Comparison of ENCODE assay signal across 10 cellular contexts in the genomic region with DNA sequence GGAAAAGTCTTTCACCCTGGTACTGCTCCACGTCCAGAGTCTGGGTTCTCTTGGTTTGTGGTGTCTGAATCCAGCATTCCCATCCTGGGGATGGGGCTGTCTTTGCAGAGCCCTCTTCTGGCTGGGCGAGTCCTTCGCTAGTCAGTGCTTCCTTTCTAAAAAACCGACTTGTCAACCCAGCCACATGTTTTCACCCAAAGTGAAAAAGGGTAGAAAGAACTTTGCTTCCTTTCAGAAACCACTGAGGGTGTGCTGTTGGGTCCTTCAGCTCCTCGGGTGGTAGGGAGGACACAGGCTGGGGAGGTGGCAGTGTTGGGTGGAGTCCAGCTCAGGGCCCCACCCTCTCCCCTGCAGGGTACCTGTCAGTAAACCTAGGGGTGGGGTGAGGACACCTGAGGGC. TPM values are rescaled to one million over a fixed set of nuclear protein-coding genes. Genes with fewer than 3 reads are reported as not detected.
DNase-seq lines count a peak whose midpoint lies in the region; ATAC-seq lines count a peak whose summit lies in the region.
"Not testable (repeated sequence)": the region's sequence is repeated elsewhere in the genome, so short reads cannot be mapped to it uniquely, and the experiment has no call there.
"Had no signal": no experiment of that assay in that cellular context is flagged by ENCODE, and none has a peak within 500 bp of the region (broad histone marks: within the 10 kb centered on the region; RNA-seq: fewer than 3 reads in every experiment).

No MANE protein-coding gene starts in this region.

- peak overlapping the region; percentile 89 for H3K27ac Mint-ChIP-seq in activated CD8-positive, alpha-beta memory T cell treated with anti-CD3 and anti-CD28 coated beads, Interleukin-2, amount 10 ng/mL, durations not matched to agents 7 days and 5 days
- peak overlapping the region; percentile 19 to 41 for H3K27ac Mint-ChIP-seq in natural killer cell treated with Interleukin-12 subunit alpha and Interleukin-12 subunit beta and Interleukin-15 and Interleukin-18, amount 100 ng/mL, for 72 hours

- peak; percentile 46 for ATAC-seq in GM18909 (IDR thresholded peaks at IDR 0.05; ENCODE audit: poor library complexity, unreplicated experiment)
- ATAC-seq in GM21825 (IDR thresholded peaks at IDR 0.05; ENCODE audit: unreplicated experiment), result peak; percentile 48
- ATAC-seq in HG03139 (IDR thresholded peaks at IDR 0.05; ENCODE audit: unreplicated experiment), result peak; percentile 45
- ATAC-seq in activated CD8-positive, alpha-beta memory T cell treated with anti-CD3 and anti-CD28 coated beads, Interleukin-2, amount 10 ng/mL, durations not matched to agents 7 days and 5 days, result peak; percentile 54
- peak; percentile 61 to 64 for ATAC-seq in natural killer cell treated with Interleukin-12 subunit alpha and Interleukin-12 subunit beta and Interleukin-15 and Interleukin-18, amount 100 ng/mL, for 72 hours

- not testable (repeated sequence) for H3K9me3 Mint-ChIP-seq in activated CD8-positive, alpha-beta memory T cell treated with anti-CD3 and anti-CD28 coated beads, Interleukin-2, amount 10 ng/mL, durations not matched to agents 7 days and 5 days (ENCODE audit: low read depth); natural killer cell treated with Interleukin-12 subunit alpha and Interleukin-12 subunit beta and Interleukin-15 and Interleukin-18, amount 100 ng/mL, for 72 hours

- CTCF ChIA-PET in activated CD8-positive, alpha-beta memory T cell treated with anti-CD3 and anti-CD28 coated beads, Interleukin-2, amount 10 ng/mL, durations not matched to agents 7 days and 5 days (lab: Charles Lee), result interaction anchor here (0.7 to 6.3 kb wide), 4 partner anchors 10 to 16 kb away, joined by 3 to 33 read pairs (median 3); no protein-coding TSS in a partner anchor

- not testable (repeated sequence) for H3K36me3 Mint-ChIP-seq in activated CD8-positive, alpha-beta memory T cell treated with anti-CD3 and anti-CD28 coated beads, Interleukin-2, amount 10 ng/mL, durations not matched to agents 7 days and 5 days; natural killer cell treated with Interleukin-12 subunit alpha and Interleukin-12 subunit beta and Interleukin-15 and Interleukin-18, amount 100 ng/mL, for 72 hours

- peaks cover 47% of the 10 kb centered on the region for H3K4me1 Mint-ChIP-seq in activated CD8-positive, alpha-beta memory T cell treated with anti-CD3 and anti-CD28 coated beads, Interleukin-2, amount 10 ng/mL, durations not matched to agents 7 days and 5 days
- peaks cover 23 to 25% of the 10 kb centered on the region in 2 donors for H3K4me1 Mint-ChIP-seq in natural killer cell treated with Interleukin-12 subunit alpha and Interleukin-12 subunit beta and Interleukin-15 and Interleukin-18, amount 100 ng/mL, for 72 hours (ENCODE audit: low read depth in 2 of 2)

- not testable (repeated sequence) for H3K4me3 Mint-ChIP-seq in activated CD8-positive, alpha-beta memory T cell treated with anti-CD3 and anti-CD28 coated beads, Interleukin-2, amount 10 ng/mL, durations not matched to agents 7 days and 5 days
- peak overlapping the region; percentile 44 for H3K4me3 Mint-ChIP-seq in natural killer cell treated with Interleukin-12 subunit alpha and Interleukin-12 subunit beta and Interleukin-15 and Interleukin-18, amount 100 ng/mL, for 72 hours

- peak; percentile 16 for DNase-seq in NCI-H1105 treated with DMSO at 0.1 percent for 48 hours (lab: John Stamatoyannopoulos, UW)
- peak; percentile 58 for DNase-seq in activated CD8-positive, alpha-beta memory T cell treated with anti-CD3 and anti-CD28 coated beads, Interleukin-2, amount 10 ng/mL, durations not matched to agents 7 days and 5 days
- peak; percentile 12 for DNase-seq in effector CD4-positive, alpha-beta T cell
- not testable (repeated sequence) for DNase-seq in natural killer cell treated with Interleukin-12 subunit alpha and Interleukin-12 subunit beta and Interleukin-15 and Interleukin-18, amount 100 ng/mL, for 72 hours (ENCODE audit: low spot score)

- H3K27me3 Mint-ChIP-seq in activated CD8-positive, alpha-beta memory T cell treated with anti-CD3 and anti-CD28 coated beads, Interleukin-2, amount 10 ng/mL, durations not matched to agents 7 days and 5 days; natural killer cell treated with Interleukin-12 subunit alpha and Interleukin-12 subunit beta and Interleukin-15 and Interleukin-18, amount 100 ng/mL, for 72 hours: not testable (repeated sequence)

RNA-seq across cellular contexts. Expression of a gene that starts 14.9 kb away (rescaled TPM):
- 10 to 100 TPM; 45.2 to 50.6 TPM for total RNA-seq in activated CD8-positive, alpha-beta memory T cell treated with anti-CD3 and anti-CD28 coated beads, Interleukin-2, amount 10 ng/mL, durations not matched to agents 7 days and 5 days
- 10 to 100 TPM; 32.1 to 35.0 TPM for total RNA-seq in natural killer cell treated with Interleukin-12 subunit alpha and Interleukin-12 subunit beta and Interleukin-15 and Interleukin-18, amount 100 ng/mL, for 72 hours

RNA-seq across cellular contexts. Expression of a gene that starts 20.8 kb away (rescaled TPM):
- 100 to 1,000 TPM in 1 of 2 experiments, 10 to 100 TPM in 1; 99.6 to 106 TPM for total RNA-seq in activated CD8-positive, alpha-beta memory T cell treated with anti-CD3 and anti-CD28 coated beads, Interleukin-2, amount 10 ng/mL, durations not matched to agents 7 days and 5 days
- total RNA-seq in natural killer cell treated with Interleukin-12 subunit alpha and Interleukin-12 subunit beta and Interleukin-15 and Interleukin-18, amount 100 ng/mL, for 72 hours, result 100 to 1,000 TPM in 1 of 2 donors, 10 to 100 TPM in 1; 96.0 to 129 TPM

RNA-seq across cellular contexts. Expression of a gene that starts 23.8 kb away (rescaled TPM):
- total RNA-seq in activated CD8-positive, alpha-beta memory T cell treated with anti-CD3 and anti-CD28 coated beads, Interleukin-2, amount 10 ng/mL, durations not matched to agents 7 days and 5 days, result under 1 TPM in 1 of 2 experiments, not detected in 1; 0.29 TPM
- not detected for total RNA-seq in natural killer cell treated with Interleukin-12 subunit alpha and Interleukin-12 subunit beta and Interleukin-15 and Interleukin-18, amount 100 ng/mL, for 72 hours
- total RNA-seq: colonic mucosa, omental fat pad, subcutaneous adipose tissue had no signal
